In genomic region chr15:66409565-66410108, GRCh38 we compare ENCODE assay signal across 18 cellular contexts. TPM values are rescaled to one million over a fixed set of nuclear protein-coding genes. Genes with fewer than 3 reads are reported as not detected.
A peak's percentile ranks its signal among the peaks of the same experiment; 100 is the strongest.
DNase-seq lines count a peak whose midpoint lies in the region; ATAC-seq and TF ChIP-seq lines count a peak whose summit lies in the region.
"Had no signal": no experiment of that assay in that cellular context is flagged by ENCODE, and none has a peak within 500 bp of the region (broad histone marks: within the 10 kb centered on the region; RNA-seq: fewer than 3 reads in every experiment).

No MANE protein-coding gene starts in this region.

- H3K27ac Mint-ChIP-seq in CD4-positive, alpha-beta memory T cell = peak overlapping the region in 5 of 7 donors; percentile 6 to 84 (median 56)
- H3K27ac Mint-ChIP-seq in activated CD8-positive, alpha-beta T cell treated with anti-CD3 and anti-CD28 coated beads, Interleukin-2, amount 10 ng/mL, durations not matched to agents 7 days and 5 days = peak overlapping the region; percentile 79
- H3K27ac Mint-ChIP-seq in glutamatergic neuron (ENCODE audit: unreplicated experiment) = peak overlapping the region; percentile 40
- H3K27ac Mint-ChIP-seq: mesothelial cell of epicardium had no signal

- peaks cover 3 to 18% (median 12%) of the 10 kb centered on the region in 11 experiments; a peak in 21 of 22 replicates for H3K36me3 ChIP-seq in BLaER1 treated with 17β-estradiol and CSF1 and Interleukin-3, amounts not matched to agents 10 nM and 100 nM
- H3K36me3 ChIP-seq in CD4-positive, alpha-beta memory T cell (ENCODE audit: insufficient read depth, low read length) = no peaks in the 10 kb centered on the region
- H3K36me3 ChIP-seq: BE2C had no signal

- H3K4me1 ChIP-seq in BLaER1 treated with 17β-estradiol and CSF1 and Interleukin-3, amounts not matched to agents 10 nM and 100 nM = peaks cover 73 to 98% (median 89%) of the 10 kb centered on the region in 10 experiments
- H3K4me1 ChIP-seq in CD4-positive, alpha-beta memory T cell (ENCODE audit: insufficient read depth, low read length) = peaks cover 74% of the 10 kb centered on the region
- H3K4me1 ChIP-seq: BE2C had no signal

- H3K9me3 Mint-ChIP-seq in CD4-positive, alpha-beta memory T cell = peaks cover 0 to 12% (median 2%) of the 10 kb centered on the region in 8 donors
- H3K9me3 Mint-ChIP-seq in activated CD8-positive, alpha-beta T cell treated with anti-CD3 and anti-CD28 coated beads, Interleukin-2, amount 10 ng/mL, durations not matched to agents 7 days and 5 days (ENCODE audit: insufficient read depth) = peaks cover 12% of the 10 kb centered on the region
- no peaks in the 10 kb centered on the region for H3K9me3 Mint-ChIP-seq in glutamatergic neuron (ENCODE audit: unreplicated experiment)

- H3K4me3 ChIP-seq in BLaER1 treated with 17β-estradiol and CSF1 and Interleukin-3, amounts not matched to agents 10 nM and 100 nM = peak overlapping the region in 4 of 10 experiments; percentile 5 to 41 (median 16); a peak in 1 of 20 replicates
- no peak overlapping the region for H3K4me3 ChIP-seq in CD4-positive, alpha-beta memory T cell (ENCODE audit: low read length in 2 of 2)
- H3K4me3 ChIP-seq: thoracic aorta had no signal

- no peaks in the 10 kb centered on the region for H3K27me3 Mint-ChIP-seq in CD4-positive, alpha-beta memory T cell
- H3K27me3 Mint-ChIP-seq in activated CD8-positive, alpha-beta T cell treated with anti-CD3 and anti-CD28 coated beads, Interleukin-2, amount 10 ng/mL, durations not matched to agents 7 days and 5 days (ENCODE audit: low read depth) = no peaks in the 10 kb centered on the region
- H3K27me3 Mint-ChIP-seq in glutamatergic neuron (ENCODE audit: unreplicated experiment) = no peaks in the 10 kb centered on the region

- H3K27ac ChIP-seq in BLaER1 treated with 17β-estradiol and CSF1 and Interleukin-3, amounts not matched to agents 10 nM and 100 nM = peak overlapping the region; percentile 40 to 86 (median 78); a peak in 20 of 22 replicates
- no peak overlapping the region for H3K27ac ChIP-seq in CD4-positive, alpha-beta memory T cell (ENCODE audit: low read depth, low read length)
- H3K27ac ChIP-seq: epithelial cell of prostate, thoracic aorta had no signal

- TF ChIP-seq CTCF in glutamatergic neuron (IDR thresholded peaks at IDR 0.05; ENCODE audit: partially characterized antibody, unreplicated experiment) = no peak

- CTCF ChIA-PET in CD4-positive, alpha-beta memory T cell (lab: Charles Lee; ENCODE audit: partially characterized antibody) = no interaction called here
- CTCF ChIA-PET in activated CD8-positive, alpha-beta T cell treated with anti-CD3 and anti-CD28 coated beads, Interleukin-2, amount 10 ng/mL, durations not matched to agents 7 days and 5 days (lab: Charles Lee) = interaction anchor here (9.7 kb wide), 1 partner anchor 88 kb away, joined by 87 read pairs; the partner anchor contains the start of gene SNAPC5

- peak overlapping the region in 9 of 11 experiments; percentile 8 to 69 (median 48); a peak in 10 of 22 replicates for H3K9ac ChIP-seq in BLaER1 treated with 17β-estradiol and CSF1 and Interleukin-3, amounts not matched to agents 10 nM and 100 nM
- H3K9ac ChIP-seq: SK-N-SH had no signal

- intact Hi-C loops in CD4-positive, alpha-beta memory T cell (cut with micrococcal nuclease) = no loop called here

- H3K4me2 ChIP-seq in BLaER1 treated with 17β-estradiol and CSF1 and Interleukin-3, amounts not matched to agents 10 nM and 100 nM = peak overlapping the region; percentile 79 to 97 (median 90)
- H3K4me2 ChIP-seq: SK-N-SH had no signal

- H3K9me3 ChIP-seq in BLaER1 treated with 17β-estradiol and CSF1 and Interleukin-3, amounts not matched to agents 10 nM and 100 nM (replicated peaks in 1 of 11) = peaks cover 7 to 16% (median 13%) of the 10 kb centered on the region in 11 experiments
- peaks cover 0 to 4% of the 10 kb centered on the region in 2 donors for H3K9me3 ChIP-seq in CD4-positive, alpha-beta memory T cell (ENCODE audit: control insufficient read depth in 1 of 2, low read length in 2 of 2)
- H3K9me3 ChIP-seq: BE2C, SK-N-SH, thoracic aorta had no signal

- DNase-seq in CD4-positive, alpha-beta memory T cell = no peak
- no peak for DNase-seq in activated CD8-positive, alpha-beta T cell treated with anti-CD3 and anti-CD28 coated beads, Interleukin-2, amount 10 ng/mL, durations not matched to agents 7 days and 5 days
- DNase-seq in glutamatergic neuron (no peak), NCI-H226 (no peak), GM19238 (ENCODE audit: insufficient read length, low spot score) (no peak), AG08395 (ENCODE audit: low spot score) (no peak)
- DNase-seq: activated effector memory CD4-positive, alpha-beta T cell treated with Interleukin-2 at 50 U/mL for 16 hours; BE2C; cortex of kidney; foreskin melanocyte; left colon; NCI-H1417 treated with DMSO at 0.1 percent for 48 hours; SK-N-SH; stimulated activated CD4-positive, alpha-beta T cell treated with anti-CD3 and anti-CD28 coated beads, Interleukin-12 subunit alpha, Interleukin-12 subunit beta, amount 100 ng/mL, for 4 hours had no signal

- no peak for ATAC-seq in activated CD8-positive, alpha-beta T cell treated with anti-CD3 and anti-CD28 coated beads, Interleukin-2, amount 10 ng/mL, durations not matched to agents 7 days and 5 days
- ATAC-seq: left colon had no signal

- H3K27me3 ChIP-seq in BLaER1 treated with 17β-estradiol and CSF1 and Interleukin-3, amounts not matched to agents 10 nM and 100 nM = no peaks in the 10 kb centered on the region
- no peaks in the 10 kb centered on the region for H3K27me3 ChIP-seq in CD4-positive, alpha-beta memory T cell (ENCODE audit: insufficient read depth, low read length)
- H3K27me3 ChIP-seq: BE2C had no signal

- H4K20me1 ChIP-seq in BLaER1 treated with 17β-estradiol and CSF1 and Interleukin-3, amounts not matched to agents 10 nM and 100 nM = peaks cover 3 to 62% (median 12%) of the 10 kb centered on the region in 11 experiments; a peak in 15 of 22 replicates

- POLR2A ChIA-PET in CD4-positive, alpha-beta memory T cell (lab: Charles Lee; ENCODE audit: partially characterized antibody) = no interaction called here
- POLR2A ChIA-PET in activated CD8-positive, alpha-beta T cell treated with anti-CD3 and anti-CD28 coated beads, Interleukin-2, amount 10 ng/mL, durations not matched to agents 7 days and 5 days (lab: Charles Lee) = no interaction called here

- H3K36me3 Mint-ChIP-seq in CD4-positive, alpha-beta memory T cell = peaks cover 2 to 11% of the 10 kb centered on the region in 2 donors
- H3K36me3 Mint-ChIP-seq in activated CD8-positive, alpha-beta T cell treated with anti-CD3 and anti-CD28 coated beads, Interleukin-2, amount 10 ng/mL, durations not matched to agents 7 days and 5 days (ENCODE audit: low read depth) = peaks cover 69% of the 10 kb centered on the region
- H3K36me3 Mint-ChIP-seq in glutamatergic neuron (ENCODE audit: unreplicated experiment) = no peaks in the 10 kb centered on the region
- H3K36me3 Mint-ChIP-seq: mesothelial cell of epicardium had no signal

- peaks cover 63 to 94% (median 78%) of the 10 kb centered on the region in 4 donors for H3K4me1 Mint-ChIP-seq in CD4-positive, alpha-beta memory T cell
- peaks cover 88% of the 10 kb centered on the region for H3K4me1 Mint-ChIP-seq in activated CD8-positive, alpha-beta T cell treated with anti-CD3 and anti-CD28 coated beads, Interleukin-2, amount 10 ng/mL, durations not matched to agents 7 days and 5 days (ENCODE audit: low read depth)
- peaks cover 35% of the 10 kb centered on the region for H3K4me1 Mint-ChIP-seq in glutamatergic neuron (ENCODE audit: low read depth, unreplicated experiment)

- peak overlapping the region in 7 of 8 donors; percentile 22 to 84 (median 79) for H3K4me3 Mint-ChIP-seq in CD4-positive, alpha-beta memory T cell
- H3K4me3 Mint-ChIP-seq in activated CD8-positive, alpha-beta T cell treated with anti-CD3 and anti-CD28 coated beads, Interleukin-2, amount 10 ng/mL, durations not matched to agents 7 days and 5 days = no peak overlapping the region
- H3K4me3 Mint-ChIP-seq in glutamatergic neuron (ENCODE audit: unreplicated experiment) = no peak overlapping the region
- H3K4me3 Mint-ChIP-seq: mesothelial cell of epicardium had no signal

RNA-seq across cellular contexts. Expression of gene MAP2K1, which starts 22.9 kb away (rescaled TPM):
- total RNA-seq in CD4-positive, alpha-beta memory T cell = 10 to 100 TPM; 54.0 to 54.9 TPM
- 10 to 100 TPM; 44.9 to 71.2 TPM for polyA plus RNA-seq in CD4-positive, alpha-beta memory T cell
- 100 to 1,000 TPM; 108 to 118 TPM for total RNA-seq in activated CD8-positive, alpha-beta T cell treated with anti-CD3 and anti-CD28 coated beads, Interleukin-2, amount 10 ng/mL, durations not matched to agents 7 days and 5 days
- 27.3 TPM for total RNA-seq in glutamatergic neuron (ENCODE audit: unreplicated experiment)

RNA-seq across cellular contexts. Expression of gene TIPIN, which starts 53.2 kb away (rescaled TPM):
- 1 to 10 TPM; 5.9 to 9.0 TPM for total RNA-seq in CD4-positive, alpha-beta memory T cell
- 1 to 10 TPM; 5.0 to 6.9 TPM for polyA plus RNA-seq in CD4-positive, alpha-beta memory T cell
- 10 to 100 TPM; 36.4 to 42.7 TPM for total RNA-seq in activated CD8-positive, alpha-beta T cell treated with anti-CD3 and anti-CD28 coated beads, Interleukin-2, amount 10 ng/mL, durations not matched to agents 7 days and 5 days
- total RNA-seq in glutamatergic neuron (ENCODE audit: unreplicated experiment) = 5.8 TPM

Comparison
In these comparisons a context has a peak if more than half of its experiments do, and no peak if none do; other contexts are left out.
1. H3K4me3 Mint-ChIP-seq: peak in CD4-positive, alpha-beta memory T cell (7 of 8); none in activated CD8-positive, alpha-beta T cell treated with anti-CD3 and anti-CD28 coated beads, Interleukin-2, amount 10 ng/mL, durations not matched to agents 7 days and 5 days (single experiment) and glutamatergic neuron (single experiment).
2. Peak in every context shown above with its lines, with median percentiles within 50 percentile points of each other: H3K27ac Mint-ChIP-seq.